7 cellular contexts compared by ENCODE assay signal in genomic region chr4:82462415-82462831, GRCh38. TPM values are rescaled to one million over a fixed set of nuclear protein-coding genes. Genes with fewer than 3 reads are reported as not detected.
A peak's percentile ranks its signal among the peaks of the same experiment; 100 is the strongest.
DNase-seq lines count a peak whose midpoint lies in the region; ATAC-seq and TF ChIP-seq lines count a peak whose summit lies in the region.

No MANE protein-coding gene starts in this region.

- 5% methylated on average over 7 of the region's 7 CpGs for WGBS in right cardiac atrium

- no peak for TF ChIP-seq POLR2A in gastrocnemius medialis (IDR thresholded peaks at IDR 0.05)

- no peaks in the 10 kb centered on the region for H3K4me1 ChIP-seq in right cardiac atrium (ENCODE audit: control insufficient read depth, insufficient read depth, low read length)
- peaks cover 0 to 5% of the 10 kb centered on the region in 2 donors for H3K4me1 ChIP-seq in gastrocnemius medialis

- H3K4me3 ChIP-seq in GM12875 (ENCODE audit: low read depth, low read length) (no peak overlapping the region), right cardiac atrium (ENCODE audit: low read length) (no peak overlapping the region), gastrocnemius medialis (no peak overlapping the region)

- H3K4me3 Mint-ChIP-seq in T-cell = no peak overlapping the region

- no peak overlapping the region for H3K27ac Mint-ChIP-seq in T-cell

- intact Hi-C loops in right cardiac atrium (cut with DNase I) (loop anchor here (5.0 to 10.0 kb wide), 6 partner anchors 272 to 802 kb away; no protein-coding TSS in a partner anchor), gastrocnemius medialis (cut with DNase I; ENCODE audit: low total_unique reads) (loop anchor here (1.0 to 5.0 kb wide), 5 partner anchors 277 to 820 kb away; partner anchors contain the start of genes COPS4, COQ2 and SEC31A)

- no peaks in the 10 kb centered on the region for H3K27me3 Mint-ChIP-seq in T-cell

- peak; percentile 61 for DNase-seq in NCI-H1105 treated with DMSO at 0.1 percent for 48 hours (lab: John Stamatoyannopoulos, UW)
- DNase-seq in T-cell = peak; percentile 53 to 87 (median 78)
- peak; percentile 48 for DNase-seq in amniotic stem cell (lab: John Stamatoyannopoulos, UW)
- peak; percentile 78 to 94 (median 92) for DNase-seq in right cardiac atrium
- peak; percentile 64 to 87 for DNase-seq in gastrocnemius medialis

- no peaks in the 10 kb centered on the region for H3K4me1 Mint-ChIP-seq in T-cell

- no peaks in the 10 kb centered on the region for H3K27me3 ChIP-seq in right cardiac atrium (ENCODE audit: control insufficient read depth, insufficient read depth)
- H3K27me3 ChIP-seq in gastrocnemius medialis = no peaks in the 10 kb centered on the region

- H3K9me3 Mint-ChIP-seq in T-cell = no peaks in the 10 kb centered on the region

- ATAC-seq in HG02678 (IDR thresholded peaks at IDR 0.05; ENCODE audit: unreplicated experiment) (peak; percentile 86), T-cell (replicated peaks in 1 of 4) (peak; percentile 82 to 95 (median 88)), right cardiac atrium (peak; percentile 86 to 89), gastrocnemius medialis (peak; percentile 82 to 93)

- peaks cover 24% of the 10 kb centered on the region for H3K36me3 Mint-ChIP-seq in T-cell

- CTCF ChIA-PET in T-cell (lab: Charles Lee) = interaction anchor here (0.5 to 2.0 kb wide), 38 partner anchors 8 to 1137 kb away, joined by 3 to 8 read pairs (median 4); partner anchors contain the start of gene COPS4 (in 1 of the 2)

- no peaks in the 10 kb centered on the region for H3K9me3 ChIP-seq in right cardiac atrium (ENCODE audit: control insufficient read depth, low read length)
- no peaks in the 10 kb centered on the region for H3K9me3 ChIP-seq in gastrocnemius medialis

- no peak overlapping the region for H3K27ac ChIP-seq in right cardiac atrium (ENCODE audit: low read length)
- H3K27ac ChIP-seq in gastrocnemius medialis = no peak overlapping the region

- peaks cover 0 to 12% of the 10 kb centered on the region in 2 donors for H3K36me3 ChIP-seq in gastrocnemius medialis

- POLR2A ChIA-PET in T-cell (lab: Charles Lee) = interaction anchor here (0.6 kb wide), 3 partner anchors 33 to 992 kb away, joined by 3 to 5 read pairs (median 3); no protein-coding TSS in a partner anchor

- TF ChIP-seq CTCF in GM12875 (IDR thresholded peaks at IDR 0.05; ENCODE audit: borderline replicate concordance, insufficient read depth, low read depth, low read length) (peak; percentile 82), gastrocnemius medialis (IDR thresholded peaks at IDR 0.05 in 4 of 5, conservative IDR thresholded peaks at IDR 0.05 in 1 of 5) (peak; percentile 39 to 94 (median 71))

- in situ Hi-C loops in gastrocnemius medialis (cut with MboI; ENCODE audit: low sequenced_read_pairs in 4 of 4) = loop anchor here (5.0 to 25.0 kb wide), 4 partner anchors 272 to 800 kb away; partner anchors contain the start of gene SEC31A (in 1 of the 4)

RNA-seq across cellular contexts. Expression of gene ENOPH1, which starts 32.0 kb away (rescaled TPM):
- 10 to 100 TPM; 21.8 to 29.4 (median 25.9) TPM for total RNA-seq in T-cell
- 10 to 100 TPM; 15.1 to 16.5 (median 15.7) TPM for total RNA-seq in right cardiac atrium
- polyA plus RNA-seq in right cardiac atrium = 20.1 TPM
- 10 to 100 TPM in 3 of 4 donors, 1 to 10 TPM in 1; 7.1 to 15.9 (median 14.8) TPM for total RNA-seq in gastrocnemius medialis

RNA-seq across cellular contexts. Expression of gene HNRNPDL, which starts 32.2 kb away (rescaled TPM):
- total RNA-seq in T-cell = 100 to 1,000 TPM; 285 to 401 (median 313) TPM
- 100 to 1,000 TPM in 3 of 4 donors, 10 to 100 TPM in 1; 89.5 to 185 (median 138) TPM for total RNA-seq in right cardiac atrium
- 181 TPM for polyA plus RNA-seq in right cardiac atrium
- 100 to 1,000 TPM; 151 to 275 (median 226) TPM for total RNA-seq in gastrocnemius medialis
